27 cellular contexts compared by ENCODE assay signal in the genomic region with DNA sequence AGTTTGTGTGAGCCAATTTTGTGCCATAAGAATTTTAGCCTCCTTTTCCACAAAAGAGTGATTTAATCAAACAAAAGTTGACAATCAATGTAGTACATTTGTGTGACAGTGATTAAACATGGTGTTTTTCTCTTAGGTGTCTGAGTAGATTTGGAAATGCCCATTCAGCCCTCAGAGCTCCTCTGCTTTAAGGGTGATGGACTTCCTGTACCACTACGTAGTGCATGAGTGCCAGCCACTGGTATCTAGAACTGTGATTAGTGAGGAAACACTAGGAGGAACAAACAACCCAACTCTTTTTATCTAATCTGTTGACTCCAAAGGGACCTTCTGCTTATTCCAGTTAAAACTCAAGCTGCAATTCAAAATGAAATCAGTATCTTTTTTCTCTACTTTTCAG.
"Had no signal": no experiment of that assay in that cellular context is flagged by ENCODE, and none has a peak within 500 bp of the region (broad histone marks: within the 10 kb centered on the region; RNA-seq: fewer than 3 reads in every experiment).

No MANE protein-coding gene starts in this region.

- H3K9me3 Mint-ChIP-seq: stimulated activated naive CD8-positive, alpha-beta T cell treated with anti-CD3 and anti-CD28 coated beads, Interleukin-15, amount 100 ng/mL, for 72 hours had no signal

- H3K27me3 ChIP-seq: dorsolateral prefrontal cortex, gastroesophageal sphincter, heart left ventricle, hepatocyte, left lung, right atrium auricular region, suprapubic skin, transverse colon, upper lobe of right lung, uterus had no signal

- ATAC-seq: gastroesophageal sphincter; heart left ventricle; left cardiac atrium; left lung; naive thymus-derived CD4-positive, alpha-beta T cell; sciatic nerve; upper lobe of right lung had no signal

- H3K36me3 ChIP-seq: gastroesophageal sphincter, heart left ventricle, left lung, prostate gland, right atrium auricular region, suprapubic skin, transverse colon, upper lobe of right lung, uterus had no signal

- H3K4me3 Mint-ChIP-seq: naive thymus-derived CD4-positive, alpha-beta T cell; nephron progenitor cell; stimulated activated naive CD8-positive, alpha-beta T cell treated with anti-CD3 and anti-CD28 coated beads, Interleukin-15, amount 100 ng/mL, for 72 hours had no signal

- H3K27ac ChIP-seq: dorsolateral prefrontal cortex, gastroesophageal sphincter, heart left ventricle, hepatocyte, left lung, prostate gland, right atrium auricular region, suprapubic skin, transverse colon, upper lobe of right lung, uterus had no signal

- H2AFZ ChIP-seq: hepatocyte had no signal

- H3K36me3 Mint-ChIP-seq: naive thymus-derived CD4-positive, alpha-beta T cell had no signal

- H3K4me1 ChIP-seq: gastroesophageal sphincter, heart left ventricle, left lung, prostate gland, right atrium auricular region, suprapubic skin, transverse colon, upper lobe of right lung, uterus had no signal

- DNase-seq: dorsolateral prefrontal cortex; effector CD4-positive, alpha-beta T cell; foreskin fibroblast; heart left ventricle; left cardiac atrium; left lung; mesenchymal stem cell; midbrain; naive thymus-derived CD4-positive, alpha-beta T cell; nephron progenitor cell; nucleus accumbens; stimulated activated CD4-positive, alpha-beta T cell treated with anti-CD3 and anti-CD28 coated beads, Interleukin-12 subunit alpha, Interleukin-12 subunit beta, amount 100 ng/mL, for 4 hours; stimulated activated CD4-positive, alpha-beta T cell treated with anti-CD3 and anti-CD28 coated beads, Interleukin-1b, Interleukin-23, amount 100 ng/mL, for 48 hours; stimulated activated CD4-positive, alpha-beta T cell treated with anti-CD3 and anti-CD28 coated beads, Interleukin-4, amount 100 ng/mL, for 1 hour; stimulated activated CD8-positive, alpha-beta memory T cell treated with anti-CD3 and anti-CD28 coated beads, Interleukin-4, amount 100 ng/mL, for 48 hours; stimulated activated naive CD4-positive, alpha-beta T cell; stimulated activated naive CD8-positive, alpha-beta T cell treated with anti-CD3 and anti-CD28 coated beads, Interleukin-15, amount 100 ng/mL, for 72 hours; transverse colon; upper lobe of right lung; uterus had no signal

- H3K4me1 Mint-ChIP-seq: stimulated activated naive CD8-positive, alpha-beta T cell treated with anti-CD3 and anti-CD28 coated beads, Interleukin-15, amount 100 ng/mL, for 72 hours had no signal

- H3K9me3 ChIP-seq: gastroesophageal sphincter, heart left ventricle, left lung, prostate gland, right atrium auricular region, suprapubic skin, transverse colon, upper lobe of right lung, uterus had no signal

- H3K4me3 ChIP-seq: dorsolateral prefrontal cortex, gastroesophageal sphincter, heart left ventricle, hepatocyte, left lung, prostate gland, right atrium auricular region, smooth muscle cell, suprapubic skin, transverse colon, upper lobe of right lung, uterus had no signal

- H3K27ac Mint-ChIP-seq: naive thymus-derived CD4-positive, alpha-beta T cell; nephron progenitor cell; stimulated activated naive CD8-positive, alpha-beta T cell treated with anti-CD3 and anti-CD28 coated beads, Interleukin-15, amount 100 ng/mL, for 72 hours had no signal

- H3K4me2 ChIP-seq: hepatocyte, smooth muscle cell had no signal
